In genomic region chr10:4281207-4281825, GRCh38 we compare ENCODE assay signal across 15 cellular contexts.
DNase-seq lines count a peak whose midpoint lies in the region; ATAC-seq, FAIRE-seq and TF ChIP-seq lines count a peak whose summit lies in the region.
"Had no signal": no experiment of that assay in that cellular context is flagged by ENCODE, and none has a peak within 500 bp of the region (broad histone marks: within the 10 kb centered on the region; RNA-seq: fewer than 3 reads in every experiment).

No MANE protein-coding gene starts in this region.

- H3K27ac ChIP-seq in body of pancreas (peak overlapping the region in 3 of 4 donors; percentile 39 to 68 (median 58)), thyroid gland (peak overlapping the region in 2 of 3 donors; percentile 8 to 32), small intestine (ENCODE audit: low read depth in 1 of 2, low read length in 1 of 2) (peak overlapping the region in 1 of 2 donors; percentile 60), aorta (ENCODE audit: low read depth in 1 of 2, low read length in 2 of 2) (peak overlapping the region in 1 of 2 donors; percentile 65)

- no peaks in the 10 kb centered on the region for H3K36me3 ChIP-seq in body of pancreas (replicated peaks in 1 of 2; ENCODE audit: insufficient read depth in 1 of 2, low read depth in 2 of 2)
- H3K36me3 ChIP-seq in thyroid gland: no peaks in the 10 kb centered on the region
- H3K36me3 ChIP-seq in small intestine (ENCODE audit: control insufficient read depth in 2 of 2, insufficient read depth in 2 of 2, low read length in 2 of 2): no peaks in the 10 kb centered on the region
- H3K36me3 ChIP-seq in aorta (ENCODE audit: control insufficient read depth in 1 of 2, insufficient read depth in 2 of 2, low read length in 1 of 2): no peaks in the 10 kb centered on the region

- H3K9me3 ChIP-seq in body of pancreas: no peaks in the 10 kb centered on the region
- H3K9me3 ChIP-seq in thyroid gland: no peaks in the 10 kb centered on the region
- H3K9me3 ChIP-seq in small intestine (ENCODE audit: control insufficient read depth, low read depth): no peaks in the 10 kb centered on the region
- no peaks in the 10 kb centered on the region for H3K9me3 ChIP-seq in aorta (ENCODE audit: control insufficient read depth, low read length)

- 49 to 66% methylated on average over 6 of the region's 6 CpGs for WGBS in body of pancreas, 2 donors
- WGBS in thyroid gland, 2 donors: 88 to 90% methylated on average over 6 of the region's 6 CpGs
- WGBS in small intestine, 3 donors: 75 to 84% (median 83%) methylated on average over 6 of the region's 6 CpGs
- 88 to 90% methylated on average over 6 of the region's 6 CpGs for WGBS in aorta, 2 donors

- no peak for ATAC-seq in body of pancreas
- ATAC-seq in aorta (ENCODE audit: low FRiP score): no peak
- no peak for ATAC-seq in GM18868 (IDR thresholded peaks at IDR 0.05; ENCODE audit: unreplicated experiment)
- ATAC-seq: stimulated activated naive CD8-positive, alpha-beta T cell treated with anti-CD3 and anti-CD28 coated beads, Interleukin-15, Interleukin-2, amounts not matched to agents 100 U/mL and 50 U/mL, for 24 hours had no signal

- TF ChIP-seq POLR2A in body of pancreas (IDR thresholded peaks at IDR 0.05) (no peak), thyroid gland (IDR thresholded peaks at IDR 0.05) (no peak), GM12892 (IDR thresholded peaks at IDR 0.05; ENCODE audit: low read depth, low read length) (no peak)

- H3K27me3 ChIP-seq in body of pancreas (no peaks in the 10 kb centered on the region), thyroid gland (no peaks in the 10 kb centered on the region), small intestine (ENCODE audit: control insufficient read depth in 2 of 2, insufficient read depth in 2 of 2, low read length in 2 of 2) (no peaks in the 10 kb centered on the region), aorta (ENCODE audit: control insufficient read depth in 1 of 2, insufficient read depth in 2 of 2, low read length in 1 of 2) (no peaks in the 10 kb centered on the region)

- no peak for FAIRE-seq in small intestine (lab: Jason Lieb, UNC)
- FAIRE-seq in GM12892 (lab: Jason Lieb, UNC): no peak
- FAIRE-seq: bronchial epithelial cell, GM18507 had no signal

- intact Hi-C loops in body of pancreas (cut with DNase I) (no loop called here), thyroid gland (cut with DNase I) (no loop called here), aorta (cut with DNase I) (loop anchor here in 1 of 2 donors (5.0 kb wide), 2 partner anchors 39 to 61 kb away; no protein-coding TSS in a partner anchor)

- H3K4me1 ChIP-seq in body of pancreas (peaks cover 16% of the 10 kb centered on the region), thyroid gland (peaks cover 0 to 15% of the 10 kb centered on the region in 2 donors), small intestine (ENCODE audit: control insufficient read depth in 2 of 2, insufficient read depth in 1 of 2, low read depth in 1 of 2, low read length in 1 of 2) (peaks cover 0 to 7% of the 10 kb centered on the region in 2 donors), aorta (ENCODE audit: control insufficient read depth in 1 of 2, insufficient read depth in 2 of 2, low read length in 2 of 2) (peaks cover 5 to 13% of the 10 kb centered on the region in 2 donors)

- H3K4me3 ChIP-seq in body of pancreas: no peak overlapping the region
- no peak overlapping the region for H3K4me3 ChIP-seq in thyroid gland (replicated peaks in 1 of 3)
- H3K4me3 ChIP-seq in small intestine (ENCODE audit: low read depth in 1 of 2, low read length in 2 of 2): no peak overlapping the region
- H3K4me3 ChIP-seq in aorta (ENCODE audit: low read length in 2 of 2): no peak overlapping the region

- TF ChIP-seq CTCF in body of pancreas (IDR thresholded peaks at IDR 0.05): no peak
- TF ChIP-seq CTCF in thyroid gland (IDR thresholded peaks at IDR 0.05): no peak

- DNase-seq in HT1080 (ENCODE audit: low read depth): peak; percentile 60
- DNase-seq in body of pancreas: no peak
- peak; percentile 76 for DNase-seq in islet precursor cell
- no peak for DNase-seq in thyroid gland
- no peak for DNase-seq in small intestine
- DNase-seq in aorta: no peak
- DNase-seq in GM12892 (ENCODE audit: insufficient read length): no peak
- DNase-seq: activated CD4-positive, alpha-beta T cell treated with anti-CD3 and anti-CD28 coated beads, Interleukin-2, amount 50 U/mL, for 1 hour; CD4-positive, CD25-positive, alpha-beta regulatory T cell; H9; stimulated activated CD4-positive, alpha-beta T cell treated with anti-CD3 and anti-CD28 coated beads, Interleukin-4, amount 100 ng/mL, for 4 hours; stimulated activated naive CD8-positive, alpha-beta T cell treated with anti-CD3 and anti-CD28 coated beads, Interleukin-15, Interleukin-2, amounts not matched to agents 100 U/mL and 50 U/mL, for 24 hours had no signal

Comparison
In these comparisons a context has a peak if more than half of its experiments do, and no peak if none do; other contexts are left out.
1. DNase-seq: peak in HT1080 (single experiment) and islet precursor cell (single experiment); none in body of pancreas (0 of 4), thyroid gland (0 of 2), small intestine (single experiment), aorta (0 of 2) and GM12892 (single experiment).